ENCODE assay signal across 35 cellular contexts in genomic region chr22:27552863-27553262, GRCh38.
"Had no signal": no experiment of that assay in that cellular context is flagged by ENCODE, and none has a peak within 500 bp of the region (broad histone marks: within the 10 kb centered on the region; RNA-seq: fewer than 3 reads in every experiment).

No MANE protein-coding gene starts in this region.

- FAIRE-seq: astrocyte, TTC549 had no signal

- H3K27me3 ChIP-seq: adrenal gland, body of pancreas had no signal

- H3K36me3 ChIP-seq: adrenal gland had no signal

- H3K27ac ChIP-seq: adrenal gland, body of pancreas, VCaP had no signal

- ATAC-seq: activated CD8-positive, alpha-beta T cell treated with anti-CD3 and anti-CD28 coated beads for 36 hours; activated naive CD4-positive, alpha-beta T cell treated with anti-CD3 and anti-CD28 coated beads, Interleukin-2, amount 50 U/mL, for 72 hours; activated T-cell treated with anti-CD3 and anti-CD28 coated beads, Interleukin-2, amount 50 U/mL, for 4 hours; activated T-cell treated with anti-CD3 and anti-CD28 coated beads, Interleukin-2, amount 50 U/mL, for 72 hours; activated T-helper 17 cell treated with anti-CD3 and anti-CD28 coated beads, Interleukin-2, amount 50 U/mL, for 72 hours; body of pancreas had no signal

- H3K36me3 Mint-ChIP-seq: activated CD4-positive, alpha-beta memory T cell treated with anti-CD3 and anti-CD28 coated beads for 36 hours; activated naive CD4-positive, alpha-beta T cell treated with anti-CD3 and anti-CD28 coated beads, Interleukin-2, amount 50 U/mL, for 72 hours; activated naive CD8-positive, alpha-beta T cell treated with anti-CD3 and anti-CD28 coated beads for 36 hours had no signal

- H3K9me3 Mint-ChIP-seq: activated CD4-positive, alpha-beta memory T cell treated with anti-CD3 and anti-CD28 coated beads for 36 hours; activated CD4-positive, alpha-beta T cell treated with anti-CD3 and anti-CD28 coated beads, Interleukin-2, amount 10 ng/mL, durations not matched to agents 24 days and 14 days; activated CD8-positive, alpha-beta T cell treated with anti-CD3 and anti-CD28 coated beads for 36 hours; activated T-cell treated with anti-CD3 and anti-CD28 coated beads, Interleukin-2, amount 50 U/mL, for 4 hours; activated T-helper 17 cell treated with anti-CD3 and anti-CD28 coated beads, Interleukin-2, amount 50 U/mL, for 72 hours; T-helper 2 cell treated with Interferon-gamma antibody and Interleukin-4, amounts not matched to agents 5 μg/mL and 100 μg/mL, for 36 hours had no signal

- H3K27ac Mint-ChIP-seq: activated B cell treated with CpG ODN at 0.5 μM for 24 hours; activated CD4-positive, alpha-beta memory T cell treated with anti-CD3 and anti-CD28 coated beads for 36 hours; activated CD4-positive, alpha-beta T cell treated with anti-CD3 and anti-CD28 coated beads, Interleukin-2, amount 10 ng/mL, durations not matched to agents 24 days and 14 days; activated CD8-positive, alpha-beta T cell treated with anti-CD3 and anti-CD28 coated beads for 36 hours; activated naive CD4-positive, alpha-beta T cell treated with anti-CD3 and anti-CD28 coated beads for 36 hours; activated naive CD4-positive, alpha-beta T cell treated with anti-CD3 and anti-CD28 coated beads, Interleukin-2, amount 50 U/mL, for 72 hours; activated naive CD8-positive, alpha-beta T cell treated with anti-CD3 and anti-CD28 coated beads for 36 hours; activated T-cell treated with anti-CD3 and anti-CD28 coated beads, Interleukin-2, amount 50 U/mL, for 72 hours; activated T-helper 1 cell treated with anti-CD3 and anti-CD28 coated beads, Interleukin-12 subunit alpha, Interleukin-12 subunit beta, Interleukin-2, Interleukin-4 antibody, amounts not matched to agents 30 ng/mL and 10 ng/mL and 1 ng/mL, durations not matched to agents 14 hours and 24 hours and 36 hours; activated T-helper 17 cell treated with anti-CD3 and anti-CD28 coated beads, Interleukin-2, amount 50 U/mL, for 72 hours; T-helper 1 cell treated with Interleukin-12 subunit alpha and Interleukin-12 subunit beta and Interleukin-4 antibody, amounts not matched to agents 30 μg/mL and 1 μg/mL, for 36 hours; T-helper 2 cell treated with Interferon-gamma antibody and Interleukin-4, amounts not matched to agents 5 μg/mL and 100 μg/mL, for 36 hours had no signal

- H3K4me1 Mint-ChIP-seq: activated B cell treated with CpG ODN at 0.5 μM for 24 hours; activated CD4-positive, alpha-beta T cell treated with anti-CD3 and anti-CD28 coated beads, Interleukin-2, amount 10 ng/mL, durations not matched to agents 24 days and 14 days; activated naive CD8-positive, alpha-beta T cell treated with anti-CD3 and anti-CD28 coated beads for 36 hours; activated T-helper 17 cell treated with anti-CD3 and anti-CD28 coated beads, Interleukin-2, amount 50 U/mL, for 72 hours had no signal

- H3K4me3 ChIP-seq: adrenal gland, body of pancreas had no signal

- H3K27me3 Mint-ChIP-seq: activated B cell treated with CpG ODN at 0.5 μM for 24 hours; activated CD4-positive, alpha-beta memory T cell treated with anti-CD3 and anti-CD28 coated beads for 36 hours; activated CD4-positive, alpha-beta T cell treated with anti-CD3 and anti-CD28 coated beads, Interleukin-2, amount 10 ng/mL, durations not matched to agents 24 days and 14 days; activated CD8-positive, alpha-beta T cell treated with anti-CD3 and anti-CD28 coated beads for 36 hours had no signal

- DNase-seq: activated B cell treated with CpG ODN at 0.5 μM for 24 hours; activated CD4-positive, alpha-beta memory T cell treated with anti-CD3 and anti-CD28 coated beads for 36 hours; activated CD4-positive, alpha-beta T cell treated with anti-CD3 and anti-CD28 coated beads for 4 hours; activated CD4-positive, alpha-beta T cell treated with anti-CD3 and anti-CD28 coated beads, Interleukin-2, amount 10 ng/mL, durations not matched to agents 24 days and 14 days; activated CD4-positive, alpha-beta T cell treated with anti-CD3 and anti-CD28 coated beads, Interleukin-2, amount 50 U/mL, for 1 hour; activated CD4-positive, alpha-beta T cell treated with anti-CD3 and anti-CD28 coated beads, Interleukin-2, amount 50 U/mL, for 4 hours; activated CD4-positive, CD25-positive, alpha-beta regulatory T cell treated with anti-CD3 and anti-CD28 coated beads, Interleukin-2, amount 50 U/mL, for 72 hours; activated CD8-positive, alpha-beta memory T cell treated with anti-CD3 and anti-CD28 coated beads, Interleukin-2, amount 50 U/mL, for 4 hours; activated CD8-positive, alpha-beta T cell treated with anti-CD3 and anti-CD28 coated beads for 36 hours; activated effector memory CD4-positive, alpha-beta T cell treated with anti-CD3 and anti-CD28 coated beads, Interleukin-2, amount 50 U/mL, for 16 hours; activated gamma-delta T cell treated with Interleukin-2 at 50 U/mL for 16 hours; activated naive CD4-positive, alpha-beta T cell; activated naive CD4-positive, alpha-beta T cell treated with anti-CD3 and anti-CD28 coated beads for 36 hours; activated naive CD4-positive, alpha-beta T cell treated with anti-CD3 and anti-CD28 coated beads, Interleukin-2, amount 50 U/mL, for 16 hours; activated naive CD8-positive, alpha-beta T cell treated with anti-CD3 and anti-CD28 coated beads for 36 hours; activated T-cell treated with anti-CD3 and anti-CD28 coated beads for 4 hours; activated T-cell treated with anti-CD3 and anti-CD28 coated beads, Interleukin-2, amount 50 U/mL, for 1 hour; activated T-cell treated with anti-CD3 and anti-CD28 coated beads, Interleukin-2, amount 50 U/mL, for 4 hours; activated T-cell treated with anti-CD3 and anti-CD28 coated beads, Interleukin-2, amount 50 U/mL, for 72 hours; adrenal gland; amniotic stem cell; aorta; body of pancreas; central memory CD4-positive, alpha-beta T cell; T-helper 1 cell; T-helper 2 cell; T-helper 9 cell had no signal

- H3K4me1 ChIP-seq: adrenal gland, body of pancreas had no signal

- H3K9me3 ChIP-seq: adrenal gland, body of pancreas had no signal

- H3K4me3 Mint-ChIP-seq: activated B cell treated with CpG ODN at 0.5 μM for 24 hours; activated CD4-positive, alpha-beta memory T cell treated with anti-CD3 and anti-CD28 coated beads for 36 hours; activated CD4-positive, alpha-beta T cell treated with anti-CD3 and anti-CD28 coated beads, Interleukin-2, amount 10 ng/mL, durations not matched to agents 24 days and 14 days; activated CD8-positive, alpha-beta T cell treated with anti-CD3 and anti-CD28 coated beads for 36 hours; activated naive CD4-positive, alpha-beta T cell treated with anti-CD3 and anti-CD28 coated beads for 36 hours; activated naive CD8-positive, alpha-beta T cell treated with anti-CD3 and anti-CD28 coated beads for 36 hours; activated T-cell treated with anti-CD3 and anti-CD28 coated beads, Interleukin-2, amount 50 U/mL, for 4 hours; activated T-cell treated with anti-CD3 and anti-CD28 coated beads, Interleukin-2, amount 50 U/mL, for 72 hours; activated T-helper 1 cell treated with anti-CD3 and anti-CD28 coated beads, Interleukin-12 subunit alpha, Interleukin-12 subunit beta, Interleukin-2, Interleukin-4 antibody, amounts not matched to agents 30 ng/mL and 10 ng/mL and 1 ng/mL, durations not matched to agents 14 hours and 24 hours and 36 hours; activated T-helper 17 cell treated with anti-CD3 and anti-CD28 coated beads, Interleukin-2, amount 50 U/mL, for 72 hours; T-helper 1 cell treated with Interleukin-12 subunit alpha and Interleukin-12 subunit beta and Interleukin-4 antibody, amounts not matched to agents 30 μg/mL and 1 μg/mL, for 36 hours; T-helper 2 cell treated with Interferon-gamma antibody and Interleukin-4, amounts not matched to agents 5 μg/mL and 100 μg/mL, for 36 hours had no signal
